19 cellular contexts compared by ENCODE assay signal in the genomic region with DNA sequence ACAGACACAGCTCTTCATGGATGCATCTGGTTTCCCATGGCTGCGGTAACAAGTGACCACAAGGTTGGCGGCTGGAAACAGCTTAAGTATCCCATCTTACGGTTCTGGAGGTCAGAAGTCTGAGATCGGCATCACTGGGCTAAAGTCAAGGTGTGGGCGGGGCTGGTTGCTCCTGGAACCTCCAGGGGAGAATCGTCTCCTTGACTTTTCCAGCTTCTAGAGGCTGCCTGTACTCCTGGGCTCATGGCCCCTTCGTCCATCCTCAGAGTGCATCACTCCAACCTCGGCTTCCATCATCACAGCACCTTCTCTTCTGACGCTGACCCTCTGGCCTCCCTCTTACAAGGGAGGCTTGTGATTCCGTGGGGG. TPM values are rescaled to one million over a fixed set of nuclear protein-coding genes. Genes with fewer than 3 reads are reported as not detected.
DNase-seq lines count a peak whose midpoint lies in the region; ATAC-seq and TF ChIP-seq lines count a peak whose summit lies in the region.
"Had no signal": no experiment of that assay in that cellular context is flagged by ENCODE, and none has a peak within 500 bp of the region (broad histone marks: within the 10 kb centered on the region; RNA-seq: fewer than 3 reads in every experiment).

No MANE protein-coding gene starts in this region.

- peak overlapping the region; percentile 51 for H3K9ac ChIP-seq in GM23248
- no peak overlapping the region for H3K9ac ChIP-seq in fibroblast of lung (ENCODE audit: insufficient read depth, low read length)
- H3K9ac ChIP-seq: parathyroid adenoma had no signal

- TF ChIP-seq POLR2A in spleen (IDR thresholded peaks at IDR 0.05), result no peak

- H3K4me3 ChIP-seq in GM23248 (no peak overlapping the region), SJSA1 (peak overlapping the region; percentile 23), fibroblast of lung (replicated peaks in 1 of 4; ENCODE audit: control extremely low read depth in 1 of 4, insufficient read depth in 1 of 4, low read depth in 3 of 4, low read length in 4 of 4) (no peak overlapping the region), spleen (peak overlapping the region in 1 of 8 donors; percentile 58)
- H3K4me3 ChIP-seq: Peyer's patch had no signal

- H3K27ac ChIP-seq in GM23248 (peak overlapping the region; percentile 59), SJSA1 (peak overlapping the region; percentile 35), fibroblast of lung (ENCODE audit: insufficient read depth, low read length) (peak overlapping the region; percentile 54), spleen (peak overlapping the region in 6 of 8 donors; percentile 33 to 90 (median 70))
- H3K27ac ChIP-seq: C4-2B, parathyroid adenoma, SK-N-MC, tibial artery had no signal

- H3K36me3 ChIP-seq in GM23248 (ENCODE audit: low read depth) (no peaks in the 10 kb centered on the region), SJSA1 (no peaks in the 10 kb centered on the region), fibroblast of lung (ENCODE audit: control insufficient read depth, insufficient read depth, low read length) (no peaks in the 10 kb centered on the region), spleen (no peaks in the 10 kb centered on the region)
- H3K36me3 ChIP-seq: Peyer's patch, tibial artery had no signal

- H3K27me3 ChIP-seq in GM23248 (replicated peaks; ENCODE audit: insufficient read depth) (no peaks in the 10 kb centered on the region), SJSA1 (replicated peaks) (no peaks in the 10 kb centered on the region), fibroblast of lung (ENCODE audit: control insufficient read depth, insufficient read depth, low read length) (no peaks in the 10 kb centered on the region), spleen (replicated peaks in 1 of 7) (peaks cover 0 to 25% (median 0%) of the 10 kb centered on the region in 7 donors)
- H3K27me3 ChIP-seq: Peyer's patch, tibial artery had no signal

- no peak for TF ChIP-seq CTCF in fibroblast of lung (conservative IDR thresholded peaks at IDR 0.05 in 1 of 2, IDR thresholded peaks at IDR 0.05 in 1 of 2; ENCODE audit: low read depth in 1 of 2, low read length in 2 of 2)
- no peak for TF ChIP-seq CTCF in spleen (IDR thresholded peaks at IDR 0.05 in 8 of 11, conservative IDR thresholded peaks at IDR 0.05 in 3 of 11)

- H3K79me2 ChIP-seq in GM23248 (ENCODE audit: insufficient read depth) (no peaks in the 10 kb centered on the region), fibroblast of lung (ENCODE audit: control insufficient read depth, insufficient read depth, low read length) (no peaks in the 10 kb centered on the region)
- H3K79me2 ChIP-seq: parathyroid adenoma had no signal

- H3K9me3 ChIP-seq in GM23248 (ENCODE audit: low read depth) (no peaks in the 10 kb centered on the region), SJSA1 (replicated peaks) (no peaks in the 10 kb centered on the region), fibroblast of lung (ENCODE audit: control insufficient read depth, insufficient read depth, low read depth, low read length) (no peaks in the 10 kb centered on the region), spleen (no peaks in the 10 kb centered on the region)
- H3K9me3 ChIP-seq: Peyer's patch, tibial artery had no signal

- H3K4me1 ChIP-seq in GM23248 (ENCODE audit: insufficient read depth) (peaks cover 10% of the 10 kb centered on the region; the same call in 1 of the 2 replicates), SJSA1 (replicated peaks) (peaks cover 36% of the 10 kb centered on the region), fibroblast of lung (ENCODE audit: control insufficient read depth, extremely low read depth, insufficient read depth, low read length) (peaks cover 9% of the 10 kb centered on the region), spleen (peaks cover 0 to 55% (median 20%) of the 10 kb centered on the region in 6 donors)
- H3K4me1 ChIP-seq: parathyroid adenoma, Peyer's patch had no signal

- H4K20me1 ChIP-seq in GM23248 (ENCODE audit: insufficient read depth) (no peaks in the 10 kb centered on the region), fibroblast of lung (ENCODE audit: control insufficient read depth, extremely low read depth, insufficient read depth, low read length) (no peaks in the 10 kb centered on the region)

- H3K9me2 ChIP-seq in GM23248 (ENCODE audit: insufficient read depth), result no peaks in the 10 kb centered on the region

- H2AFZ ChIP-seq in GM23248 (peak overlapping the region; percentile 32; the same call in 1 of the 2 replicates), fibroblast of lung (ENCODE audit: low read length) (no peak overlapping the region)
- H2AFZ ChIP-seq: parathyroid adenoma had no signal

- in situ Hi-C loops in GM23248 (cut with MboI), result no loop called here

- H3F3A ChIP-seq in GM23248 (ENCODE audit: insufficient read depth), result 0 out of 2 replicates have a peak, but pooled peaks cover 8% of the 10 kb centered on the region

- H3K4me2 ChIP-seq in GM23248 (ENCODE audit: unreplicated experiment), result no peak overlapping the region
- no peak overlapping the region for H3K4me2 ChIP-seq in fibroblast of lung (ENCODE audit: extremely low read depth, insufficient read depth, low read length)

- intact Hi-C loops in spleen (cut with DNase I; ENCODE audit: low total_unique reads), result no loop called here

- ATAC-seq in HG03378 (IDR thresholded peaks at IDR 0.05; ENCODE audit: unreplicated experiment), result no peak

- DNase-seq in GM23248, result no peak
- DNase-seq in SJSA1 (ENCODE audit: low read depth in 1 of 2, low spot score in 2 of 2), result no peak
- no peak for DNase-seq in fibroblast of lung (ENCODE audit: low read depth in 2 of 2)
- DNase-seq in spleen, result no peak
- DNase-seq in germinal center (ENCODE audit: low spot score), result no peak
- no peak for DNase-seq in NCI-H146 treated with DMSO at 0.1 percent for 48 hours (lab: John Stamatoyannopoulos, UW; ENCODE audit: unreplicated experiment)
- DNase-seq: activated CD4-positive, CD25-positive, alpha-beta regulatory T cell treated with anti-CD3 and anti-CD28 coated beads, Interleukin-2, amount 50 U/mL, for 72 hours; activated naive CD8-positive, alpha-beta T cell treated with anti-CD3 and anti-CD28 coated beads, Interleukin-2, amount 10 ng/mL, durations not matched to agents 7 days and 5 days; GDM1; NCI-H1436; NCI-H82; stimulated activated CD4-positive, alpha-beta T cell treated with anti-CD3 and anti-CD28 coated beads, Interleukin-1b, Interleukin-23, amount 100 ng/mL, for 48 hours; stimulated activated naive CD8-positive, alpha-beta T cell treated with anti-CD3 and anti-CD28 coated beads, Interleukin-15, Interleukin-2, amounts not matched to agents 100 U/mL and 50 U/mL, for 24 hours had no signal

- 77 to 80% methylated on average over 10 of the region's 10 CpGs for WGBS in GM23248 (ENCODE audit: low coverage in 1 of 2, low lambda C conversion rate in 2 of 2, missing lambda C conversion rate in 2 of 2), 2 experiments
- 85 to 93% (median 87%) methylated on average over 10 of the region's 10 CpGs for WGBS in spleen, 5 donors

RNA-seq across cellular contexts. Expression of a gene that starts 12.9 kb away (rescaled TPM):
- total RNA-seq in GM23248 (2014; rRNA removed; shearing (Covaris generic)), result 36.2 and 36.3 TPM in 2 replicates
- 21.5 and 22.6 TPM in 2 replicates for polyA plus RNA-seq in GM23248 (2016; fragmentation: Nextera tagmentation; extraction: Ambion mirVana)
- 6.4 and 10.9 TPM in 2 replicates for total RNA-seq in SJSA1 (2014; rRNA removed; shearing (Covaris generic))
- total RNA-seq in fibroblast of lung, result 34.9 and 37.0 TPM in 2 replicates
- polyA plus RNA-seq in fibroblast of lung, result 11.8 and 96.2 TPM in 2 replicates
- 7.1 and 70.6 TPM in 2 replicates for polyA plus RNA-seq in fibroblast of lung (2012)
- polyA minus RNA-seq in fibroblast of lung (ENCODE audit: low replicate concordance), result 16.4 and 88.9 TPM in 2 replicates
- total RNA-seq in spleen, result 100 to 1,000 TPM in 3 of 7 donors, 10 to 100 TPM in 4; 38.5 to 271 (median 92.8) TPM
- 10 to 100 TPM in 1 of 3 donors, 1 to 10 TPM in 2; 7.9 to 12.3 (median 9.3) TPM for polyA plus RNA-seq in spleen
